In the genomic region with DNA sequence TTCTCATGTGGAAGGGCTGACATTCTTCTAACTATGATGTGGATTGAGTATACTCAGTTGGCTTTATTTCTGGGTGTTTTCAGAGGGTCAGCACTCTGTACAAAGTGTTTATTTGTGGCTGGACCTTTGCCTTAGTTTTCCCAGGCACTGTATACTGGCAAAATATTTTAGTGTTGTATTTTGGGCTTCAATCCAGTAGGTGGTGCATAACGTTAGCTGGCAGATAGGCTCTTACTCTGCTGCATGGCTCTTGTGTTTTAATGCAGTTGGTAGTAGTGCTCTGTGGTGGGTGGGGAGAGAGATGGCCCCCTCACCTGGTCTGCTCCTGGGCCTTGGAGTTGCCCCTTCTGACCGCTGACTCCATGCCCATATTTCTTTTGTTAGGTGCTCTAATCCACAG, we compare ENCODE assay signal across 18 cellular contexts.
DNase-seq lines count a peak whose midpoint lies in the region; ATAC-seq, FAIRE-seq and TF ChIP-seq lines count a peak whose summit lies in the region.
"Had no signal": no experiment of that assay in that cellular context is flagged by ENCODE, and none has a peak within 500 bp of the region (broad histone marks: within the 10 kb centered on the region; RNA-seq: fewer than 3 reads in every experiment).

No MANE protein-coding gene starts in this region.

- no peak overlapping the region for H3K56ac ChIP-seq in H1 (replicated peaks; ENCODE audit: insufficient read length, low read depth, low read length)

- no peak overlapping the region for H3K27ac Mint-ChIP-seq in type B pancreatic cell
- H3K27ac Mint-ChIP-seq: activated T-helper 2 cell treated with anti-CD3 and anti-CD28 coated beads, Interferon-gamma antibody, Interleukin-2, Interleukin-4, amounts not matched to agents 10 μg/mL and 5 μg/mL and 100 μg/mL, durations not matched to agents 14 hours and 24 hours and 36 hours; effector memory CD8-positive, alpha-beta T cell; stimulated activated naive B cell treated with anti-CD40 and anti-IgM and Interleukin-4, amounts not matched to agents 10 μg/mL and 1 μg/mL and 100 μg/mL, for 72 hours had no signal

- 27% methylated on average over 2 of the region's 2 CpGs for WGBS in SK-N-SH (ENCODE audit: low lambda C conversion rate)
- WGBS in H1 (ENCODE audit: extremely low coverage in 1 of 2, insufficient coverage in 1 of 2, insufficient read length in 1 of 2, insufficient replicate concordance in 2 of 2, low coverage in 1 of 2, low lambda C conversion rate in 2 of 2, missing lambda C conversion rate in 1 of 2), 2 experiments, result 64% methylated on average over 2 of the region's 2 CpGs; no CpG with 5 or more reads in 1 of the 2 experiments

- H3K27me3 ChIP-seq in SK-N-SH (ENCODE audit: insufficient read depth) (no peaks in the 10 kb centered on the region), H1 (replicated peaks in 1 of 4; ENCODE audit: control insufficient read depth in 3 of 4, extremely low read depth in 1 of 4, insufficient read depth in 3 of 4, low read length in 3 of 4) (no peaks in the 10 kb centered on the region)
- H3K27me3 ChIP-seq: brain microvascular endothelial cell, gastroesophageal sphincter, vagina had no signal

- H3K4me2 ChIP-seq in SK-N-SH (no peak overlapping the region), H1 (ENCODE audit: insufficient read depth in 1 of 2, low read depth in 2 of 2, low read length in 2 of 2) (no peak overlapping the region)

- H3K27me3 Mint-ChIP-seq in type B pancreatic cell, result no peaks in the 10 kb centered on the region
- H3K27me3 Mint-ChIP-seq: effector memory CD8-positive, alpha-beta T cell had no signal

- H3K4me3 ChIP-seq in SK-N-SH (ENCODE audit: low read depth in 2 of 2, low read length in 1 of 2), result no peak overlapping the region
- H3K4me3 ChIP-seq in NB4 (ENCODE audit: low read depth, low read length), result no peak overlapping the region
- H3K4me3 ChIP-seq in H1 (ENCODE audit: extremely low read depth in 1 of 4, insufficient read depth in 2 of 4, low read depth in 3 of 4, low read length in 4 of 4), result no peak overlapping the region
- H3K4me3 ChIP-seq: gastroesophageal sphincter, vagina had no signal

- H3K4ac ChIP-seq in H1 (replicated peaks; ENCODE audit: insufficient read length, low read depth, low read length), result no peak overlapping the region

- POLR2A ChIA-PET in SK-N-SH (lab: Yijun Ruan, JAX), result no interaction called here
- POLR2A ChIA-PET in H1 (lab: Charles Lee; ENCODE audit: partially characterized antibody), result no interaction called here

- no peak for TF ChIP-seq POLR2A in NB4 (IDR thresholded peaks at IDR 0.05; ENCODE audit: extremely low read depth, insufficient read length)
- no peak for TF ChIP-seq POLR2A in H1 (IDR thresholded peaks at IDR 0.05; ENCODE audit: control extremely low read depth in 1 of 2, low read depth in 2 of 2, low read length in 2 of 2)

- H2BK120ac ChIP-seq in H1 (replicated peaks; ENCODE audit: low read depth, low read length), result no peak overlapping the region

- H2AFZ ChIP-seq in SK-N-SH (ENCODE audit: low read depth) (no peak overlapping the region), H1 (ENCODE audit: low read length) (no peak overlapping the region)

- no peak overlapping the region for H3K23ac ChIP-seq in H1 (ENCODE audit: insufficient read length)

- CTCF ChIA-PET in SK-N-SH (lab: Yijun Ruan, JAX), result interaction anchor here (0.8 to 1.4 kb wide), 4 partner anchors 12 to 621 kb away, joined by 3 to 4 read pairs (median 4); no protein-coding TSS in a partner anchor
- CTCF ChIA-PET in H1 (lab: Charles Lee; ENCODE audit: partially characterized antibody), result interaction anchor here (0.7 to 4.1 kb wide), 22 partner anchors 10 to 653 kb away, joined by 3 to 32 read pairs (median 4); no protein-coding TSS in a partner anchor

- no peak overlapping the region for H2BK5ac ChIP-seq in H1 (ENCODE audit: low read depth, low read length)

- no peaks in the 10 kb centered on the region for H3K9me3 Mint-ChIP-seq in type B pancreatic cell

- FAIRE-seq in H1 (lab: Jason Lieb, UNC), result no peak
- FAIRE-seq: GM18507, kidney had no signal

- no peak overlapping the region for H2AK5ac ChIP-seq in H1 (ENCODE audit: low read depth, low read length)

- no peak overlapping the region for H2BK20ac ChIP-seq in H1 (ENCODE audit: low read length)

- H3K79me2 ChIP-seq in SK-N-SH (ENCODE audit: insufficient read depth) (no peaks in the 10 kb centered on the region), H1 (ENCODE audit: control insufficient read depth in 1 of 2, insufficient read depth in 2 of 2, low read length in 2 of 2) (no peaks in the 10 kb centered on the region)

- H3K4me1 Mint-ChIP-seq in type B pancreatic cell (ENCODE audit: unreplicated experiment), result no peaks in the 10 kb centered on the region
- H3K4me1 Mint-ChIP-seq: stimulated activated naive B cell treated with anti-CD40 and anti-IgM and Interleukin-4, amounts not matched to agents 10 μg/mL and 1 μg/mL and 100 μg/mL, for 72 hours had no signal

- H4K91ac ChIP-seq in H1 (replicated peaks; ENCODE audit: insufficient read length, low read length), result no peak overlapping the region

- TF ChIP-seq CTCF in SK-N-SH (IDR thresholded peaks at IDR 0.05) (no peak), NB4 (IDR thresholded peaks at IDR 0.05; ENCODE audit: low read depth, low read length) (peak; percentile 30), H1 (IDR thresholded peaks at IDR 0.05; ENCODE audit: control extremely low read depth in 1 of 3, insufficient read depth in 1 of 3, low read depth in 1 of 3, low read length in 3 of 3) (peak in 2 of 3 experiments; percentile 62 to 69; a peak in 3 of 4 replicates), type B pancreatic cell (conservative IDR thresholded peaks at IDR 0.05) (peak; percentile 49)

- H3K36me3 ChIP-seq in SK-N-SH (replicated peaks in 1 of 2; ENCODE audit: control insufficient read depth in 1 of 2, insufficient read depth in 2 of 2, low read length in 1 of 2), result no peaks in the 10 kb centered on the region
- H3K36me3 ChIP-seq in H1 (ENCODE audit: control insufficient read depth in 2 of 4, insufficient read depth in 4 of 4, low read length in 3 of 4), result no peaks in the 10 kb centered on the region
- H3K36me3 ChIP-seq: brain microvascular endothelial cell, gastroesophageal sphincter, vagina had no signal

- no peak for ATAC-seq in SK-N-SH treated with all-trans-retinoic acid at 6 μM for 48 hours
- ATAC-seq: effector memory CD8-positive, alpha-beta T cell; gastroesophageal sphincter had no signal

- H3K23me2 ChIP-seq in H1 (ENCODE audit: low read depth, low read length), result no peaks in the 10 kb centered on the region

- DNase-seq in SK-N-SH (no peak), NB4 (ENCODE audit: low read depth) (peak; percentile 7), H1 (ENCODE audit: low read depth in 1 of 2, low spot score in 2 of 2) (no peak), type B pancreatic cell (ENCODE audit: extremely low spot score, unreplicated experiment) (no peak), activated gamma-delta T cell treated with Interleukin-2 at 50 U/mL for 16 hours (no peak), NOMO-1 (lab: John Stamatoyannopoulos, UW; ENCODE audit: unreplicated experiment in 2 of 2) (no peak)
- DNase-seq in stimulated activated CD4-positive, alpha-beta T cell treated with anti-CD3 and anti-CD28 coated beads, Interleukin-4, amount 100 ng/mL, for 4 hours, result no peak
- DNase-seq: brain microvascular endothelial cell; effector memory CD8-positive, alpha-beta T cell; kidney; NCI-H1694 treated with DMSO at 0.1 percent for 48 hours; stimulated activated CD4-positive, alpha-beta T cell treated with anti-CD3 and anti-CD28 coated beads, Interleukin-4, amount 100 ng/mL, for 24 hours; stimulated activated naive B cell treated with anti-CD40 and anti-IgM and Interleukin-4, amounts not matched to agents 10 μg/mL and 1 μg/mL and 100 μg/mL, for 72 hours had no signal

- H3K36me3 Mint-ChIP-seq in type B pancreatic cell, result no peaks in the 10 kb centered on the region
- H3K36me3 Mint-ChIP-seq: stimulated activated naive B cell treated with anti-CD40 and anti-IgM and Interleukin-4, amounts not matched to agents 10 μg/mL and 1 μg/mL and 100 μg/mL, for 72 hours had no signal

- no peak overlapping the region for H3K4me3 Mint-ChIP-seq in type B pancreatic cell
- H3K4me3 Mint-ChIP-seq: effector memory CD8-positive, alpha-beta T cell; stimulated activated naive B cell treated with anti-CD40 and anti-IgM and Interleukin-4, amounts not matched to agents 10 μg/mL and 1 μg/mL and 100 μg/mL, for 72 hours had no signal

- no peaks in the 10 kb centered on the region for H3K4me1 ChIP-seq in SK-N-SH (ENCODE audit: control insufficient read depth in 1 of 2, insufficient read depth in 2 of 2, low read depth in 1 of 2, low read length in 1 of 2)
- no peaks in the 10 kb centered on the region for H3K4me1 ChIP-seq in H1 (replicated peaks in 1 of 4; ENCODE audit: control insufficient read depth in 3 of 4, insufficient read depth in 4 of 4, low read length in 3 of 4)
- H3K4me1 ChIP-seq: gastroesophageal sphincter, vagina had no signal

- H3K9ac ChIP-seq in SK-N-SH (no peak overlapping the region), H1 (replicated peaks in 1 of 4; ENCODE audit: extremely low read depth in 1 of 4, low read depth in 3 of 4, low read length in 3 of 4) (no peak overlapping the region)

- H3K9me3 ChIP-seq in SK-N-SH, result no peaks in the 10 kb centered on the region
- no peaks in the 10 kb centered on the region for H3K9me3 ChIP-seq in H1 (ENCODE audit: insufficient read depth in 2 of 2, low read depth in 1 of 2, low read length in 1 of 2)
- H3K9me3 ChIP-seq: gastroesophageal sphincter, vagina had no signal

- no peaks in the 10 kb centered on the region for H3K9me2 ChIP-seq in SK-N-SH

- H4K20me1 ChIP-seq in SK-N-SH (ENCODE audit: insufficient read depth) (no peaks in the 10 kb centered on the region), H1 (replicated peaks in 1 of 2; ENCODE audit: control insufficient read depth in 1 of 2, insufficient read depth in 2 of 2, low read length in 2 of 2) (no peaks in the 10 kb centered on the region)

- no peak overlapping the region for H2BK15ac ChIP-seq in H1 (ENCODE audit: low read length)

- no peak overlapping the region for H2BK12ac ChIP-seq in H1 (ENCODE audit: low read depth, low read length)

- no peak overlapping the region for H3K14ac ChIP-seq in H1 (ENCODE audit: insufficient read length)

- H4K5ac ChIP-seq in H1 (ENCODE audit: insufficient read length, low read depth, low read length), result no peak overlapping the region

- no peak overlapping the region for H3K18ac ChIP-seq in H1 (ENCODE audit: extremely low read depth, low read length)

- no peak overlapping the region for H4K8ac ChIP-seq in H1 (ENCODE audit: extremely low read depth, insufficient read depth, low read length)

- H3K27ac ChIP-seq in SK-N-SH (ENCODE audit: low read depth in 2 of 2, low read length in 1 of 2), result no peak overlapping the region
- H3K27ac ChIP-seq in H1 (ENCODE audit: low read depth, low read length), result no peak overlapping the region
- H3K27ac ChIP-seq: brain microvascular endothelial cell, gastroesophageal sphincter, vagina had no signal

- no peaks in the 10 kb centered on the region for H3F3A ChIP-seq in SK-N-SH (replicated peaks; ENCODE audit: insufficient read depth)

- no peaks in the 10 kb centered on the region for H3K79me1 ChIP-seq in H1 (ENCODE audit: low read depth, low read length)

- TF ChIP-seq EP300 in SK-N-SH (IDR thresholded peaks at IDR 0.05; ENCODE audit: borderline replicate concordance in 1 of 2, low read depth in 1 of 2, low read length in 1 of 2) (no peak), H1 (IDR thresholded peaks at IDR 0.05; ENCODE audit: borderline replicate concordance in 1 of 2, low read depth in 2 of 2, low read length in 2 of 2) (no peak)

- TF ChIP-seq RAD21 in SK-N-SH (IDR thresholded peaks at IDR 0.05; ENCODE audit: low read length), result peak; percentile 37; the same call in 1 of the 2 replicates
- peak; percentile 76 to 79 for TF ChIP-seq RAD21 in H1 (IDR thresholded peaks at IDR 0.05 in 1 of 2, conservative IDR thresholded peaks at IDR 0.05 in 1 of 2; ENCODE audit: low read depth in 2 of 2, low read length in 2 of 2)

Comparison
In these comparisons a context has a peak if more than half of its experiments do, and no peak if none do; other contexts are left out.
1. Of the 17 proteins assayed by ChIP-seq in both H1 and SK-N-SH: peak only in H1: CTCF; only in SK-N-SH: none; in both: RAD21; in neither: 15.